1 cellular context compared by ENCODE assay signal in the genomic region with DNA sequence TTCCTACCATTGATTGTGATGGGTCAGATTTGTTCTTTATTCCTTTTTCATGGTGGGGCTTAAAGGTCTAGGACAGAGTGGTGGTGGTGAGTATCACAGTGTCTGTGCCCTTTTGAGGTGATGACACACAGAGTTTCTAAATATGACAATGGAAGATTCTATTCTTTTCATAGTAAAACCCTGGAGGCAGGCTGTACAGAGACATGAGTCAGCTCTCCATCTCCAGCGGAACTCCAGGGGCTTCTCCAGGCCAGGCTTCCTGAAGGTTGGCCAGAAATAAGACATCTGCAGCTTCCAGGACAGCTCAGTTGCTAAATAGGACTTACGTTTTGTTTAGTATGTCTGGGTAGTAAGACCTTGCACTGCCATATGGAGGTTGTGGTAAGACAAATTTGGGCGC.
TF ChIP-seq lines count a peak whose summit lies in the region.

No MANE protein-coding gene starts in this region.

TF ChIP-seq in SK-N-SH treated with all-trans-retinoic acid at 6 μM for 48 hours, 23 proteins besides CTCF, POLR2A, EP300 and RAD21 (continued from another document):
- TF ChIP-seq, protein P1, sequence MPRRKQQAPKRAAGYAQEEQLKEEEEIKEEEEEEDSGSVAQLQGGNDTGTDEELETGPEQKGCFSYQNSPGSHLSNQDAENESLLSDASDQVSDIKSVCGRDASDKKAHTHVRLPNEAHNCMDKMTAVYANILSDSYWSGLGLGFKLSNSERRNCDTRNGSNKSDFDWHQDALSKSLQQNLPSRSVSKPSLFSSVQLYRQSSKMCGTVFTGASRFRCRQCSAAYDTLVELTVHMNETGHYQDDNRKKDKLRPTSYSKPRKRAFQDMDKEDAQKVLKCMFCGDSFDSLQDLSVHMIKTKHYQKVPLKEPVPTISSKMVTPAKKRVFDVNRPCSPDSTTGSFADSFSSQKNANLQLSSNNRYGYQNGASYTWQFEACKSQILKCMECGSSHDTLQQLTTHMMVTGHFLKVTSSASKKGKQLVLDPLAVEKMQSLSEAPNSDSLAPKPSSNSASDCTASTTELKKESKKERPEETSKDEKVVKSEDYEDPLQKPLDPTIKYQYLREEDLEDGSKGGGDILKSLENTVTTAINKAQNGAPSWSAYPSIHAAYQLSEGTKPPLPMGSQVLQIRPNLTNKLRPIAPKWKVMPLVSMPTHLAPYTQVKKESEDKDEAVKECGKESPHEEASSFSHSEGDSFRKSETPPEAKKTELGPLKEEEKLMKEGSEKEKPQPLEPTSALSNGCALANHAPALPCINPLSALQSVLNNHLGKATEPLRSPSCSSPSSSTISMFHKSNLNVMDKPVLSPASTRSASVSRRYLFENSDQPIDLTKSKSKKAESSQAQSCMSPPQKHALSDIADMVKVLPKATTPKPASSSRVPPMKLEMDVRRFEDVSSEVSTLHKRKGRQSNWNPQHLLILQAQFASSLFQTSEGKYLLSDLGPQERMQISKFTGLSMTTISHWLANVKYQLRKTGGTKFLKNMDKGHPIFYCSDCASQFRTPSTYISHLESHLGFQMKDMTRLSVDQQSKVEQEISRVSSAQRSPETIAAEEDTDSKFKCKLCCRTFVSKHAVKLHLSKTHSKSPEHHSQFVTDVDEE (CRISPR knock-in tag; IDR thresholded peaks at IDR 0.05) = no peak
- no peak for TF ChIP-seq ESRRG (CRISPR knock-in tag; IDR thresholded peaks at IDR 0.05)
- TF ChIP-seq, protein P2, sequence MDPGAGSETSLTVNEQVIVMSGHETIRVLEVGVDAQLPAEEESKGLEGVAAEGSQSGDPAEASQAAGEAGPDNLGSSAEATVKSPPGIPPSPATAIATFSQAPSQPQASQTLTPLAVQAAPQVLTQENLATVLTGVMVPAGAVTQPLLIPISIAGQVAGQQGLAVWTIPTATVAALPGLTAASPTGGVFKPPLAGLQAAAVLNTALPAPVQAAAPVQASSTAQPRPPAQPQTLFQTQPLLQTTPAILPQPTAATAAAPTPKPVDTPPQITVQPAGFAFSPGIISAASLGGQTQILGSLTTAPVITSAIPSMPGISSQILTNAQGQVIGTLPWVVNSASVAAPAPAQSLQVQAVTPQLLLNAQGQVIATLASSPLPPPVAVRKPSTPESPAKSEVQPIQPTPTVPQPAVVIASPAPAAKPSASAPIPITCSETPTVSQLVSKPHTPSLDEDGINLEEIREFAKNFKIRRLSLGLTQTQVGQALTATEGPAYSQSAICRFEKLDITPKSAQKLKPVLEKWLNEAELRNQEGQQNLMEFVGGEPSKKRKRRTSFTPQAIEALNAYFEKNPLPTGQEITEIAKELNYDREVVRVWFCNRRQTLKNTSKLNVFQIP (CRISPR knock-in tag; IDR thresholded peaks at IDR 0.05; ENCODE audit: borderline replicate concordance, low read depth) = no peak
- no peak for TF ChIP-seq PPARA (CRISPR knock-in tag; IDR thresholded peaks at IDR 0.05; ENCODE audit: borderline replicate concordance)
- no peak for TF ChIP-seq RARB (CRISPR knock-in tag; IDR thresholded peaks at IDR 0.05)
- no peak for TF ChIP-seq ZC3H10 (CRISPR knock-in tag; IDR thresholded peaks at IDR 0.05)
- TF ChIP-seq BACH2 (CRISPR knock-in tag; IDR thresholded peaks at IDR 0.05; ENCODE audit: borderline replicate concordance) = no peak
- no peak for TF ChIP-seq ISL1 (CRISPR knock-in tag; IDR thresholded peaks at IDR 0.05)
